In genomic region chr10:32295027-32295426, GRCh38 we compare ENCODE assay signal across 22 cellular contexts. TPM values are rescaled to one million over a fixed set of nuclear protein-coding genes. Genes with fewer than 3 reads are reported as not detected.
A peak's percentile ranks its signal among the peaks of the same experiment; 100 is the strongest.
DNase-seq lines count a peak whose midpoint lies in the region; ATAC-seq and TF ChIP-seq lines count a peak whose summit lies in the region.
"Had no signal": no experiment of that assay in that cellular context is flagged by ENCODE, and none has a peak within 500 bp of the region (broad histone marks: within the 10 kb centered on the region; RNA-seq: fewer than 3 reads in every experiment).

No MANE protein-coding gene starts in this region.

- H3K27ac Mint-ChIP-seq in activated CD4-positive, alpha-beta T cell treated with anti-CD3 and anti-CD28 coated beads for 36 hours, result peak overlapping the region; percentile 33
- H3K27ac Mint-ChIP-seq in effector memory CD8-positive, alpha-beta T cell, result peak overlapping the region in 1 of 2 donors; percentile 20
- H3K27ac Mint-ChIP-seq in natural killer cell treated with Interleukin-12 subunit alpha and Interleukin-12 subunit beta and Interleukin-15 and Interleukin-18, amount 100 ng/mL, for 72 hours, result peak overlapping the region; percentile 34 to 58

- H3F3A ChIP-seq in MM.1S (ENCODE audit: insufficient read depth, low read length), result no peaks in the 10 kb centered on the region

- CTCF ChIA-PET in activated CD4-positive, alpha-beta T cell treated with anti-CD3 and anti-CD28 coated beads for 36 hours (lab: Charles Lee), result interaction anchor here (1.1 to 1.5 kb wide), 2 partner anchors 10 to 16 kb away, joined by 3 to 4 read pairs; no protein-coding TSS in a partner anchor

- peaks cover 73% of the 10 kb centered on the region for H3K79me2 ChIP-seq in DND-41 (ENCODE audit: insufficient read depth, low read length)
- H3K79me2 ChIP-seq in MM.1S (ENCODE audit: low read length), result peaks cover 80% of the 10 kb centered on the region

- intact Hi-C loops in activated CD4-positive, alpha-beta T cell treated with anti-CD3 and anti-CD28 coated beads for 36 hours (cut with DNase I, micrococcal nuclease), result loop anchor here in 1 of 2 experiments (5.0 kb wide), 1 partner anchor 37 kb away; no protein-coding TSS in a partner anchor
- intact Hi-C loops in gastrocnemius medialis (cut with DNase I; ENCODE audit: low total_unique reads), result no loop called here

- H3K9ac ChIP-seq in DND-41 (ENCODE audit: low read depth, low read length), result no peak overlapping the region
- H3K9ac ChIP-seq in MM.1S (ENCODE audit: low read length), result no peak overlapping the region
- H3K9ac ChIP-seq: parathyroid adenoma had no signal

- in situ Hi-C loops in gastrocnemius medialis (cut with MboI; ENCODE audit: low sequenced_read_pairs in 4 of 4), result no loop called here

- POLR2A ChIA-PET in activated CD4-positive, alpha-beta T cell treated with anti-CD3 and anti-CD28 coated beads for 36 hours (lab: Charles Lee), result no interaction called here

- DNase-seq in activated CD4-positive, alpha-beta T cell treated with anti-CD3 and anti-CD28 coated beads for 36 hours, result no peak
- no peak for DNase-seq in activated CD4-positive, alpha-beta T cell treated with anti-CD3 and anti-CD28 coated beads, Interleukin-2, amount 50 U/mL, for 48 hours
- DNase-seq in DND-41, result no peak
- DNase-seq in effector memory CD8-positive, alpha-beta T cell, result no peak
- no peak for DNase-seq in natural killer cell treated with Interleukin-12 subunit alpha and Interleukin-12 subunit beta and Interleukin-15 and Interleukin-18, amount 100 ng/mL, for 72 hours (ENCODE audit: low spot score)
- no peak for DNase-seq in MM.1S
- no peak for DNase-seq in NAMALWA (ENCODE audit: low spot score)
- DNase-seq in gastrocnemius medialis, result no peak
- DNase-seq: activated effector memory CD4-positive, alpha-beta T cell treated with anti-CD3 and anti-CD28 coated beads, Interleukin-2, amount 50 U/mL, for 16 hours; aorta; DMS 273 treated with DMSO at 0.1 percent for 48 hours; effector CD8-positive, alpha-beta T cell; GDM1; lower lobe of right lung; NCI-H1436; NCI-H748 treated with DMSO at 0.1 percent for 48 hours; OCI-M1; SJCRH30; stimulated activated naive CD4-positive, alpha-beta T cell treated with Interleukin-2 at 50 U/mL for 16 hours; trophoblast cell; WERI-Rb-1 had no signal

- no peak for TF ChIP-seq POLR2A in gastrocnemius medialis (IDR thresholded peaks at IDR 0.05)

- H3K4me1 ChIP-seq in DND-41 (ENCODE audit: insufficient read depth, low read length), result no peaks in the 10 kb centered on the region
- no peaks in the 10 kb centered on the region for H3K4me1 ChIP-seq in MM.1S (ENCODE audit: low read length)
- H3K4me1 ChIP-seq in gastrocnemius medialis, result peaks cover 5 to 13% of the 10 kb centered on the region in 2 donors
- H3K4me1 ChIP-seq: SJCRH30 had no signal

- TF ChIP-seq CTCF in DND-41 (IDR thresholded peaks at IDR 0.05; ENCODE audit: borderline replicate concordance, extremely low read depth, low read length, poor library complexity, severe bottlenecking) (no peak), MM.1S (IDR thresholded peaks at IDR 0.05; ENCODE audit: low read length) (no peak), gastrocnemius medialis (IDR thresholded peaks at IDR 0.05 in 4 of 5, conservative IDR thresholded peaks at IDR 0.05 in 1 of 5) (no peak)

- H3K4me3 Mint-ChIP-seq in activated CD4-positive, alpha-beta T cell treated with anti-CD3 and anti-CD28 coated beads for 36 hours, result no peak overlapping the region
- H3K4me3 Mint-ChIP-seq in effector memory CD8-positive, alpha-beta T cell, result no peak overlapping the region
- H3K4me3 Mint-ChIP-seq in natural killer cell treated with Interleukin-12 subunit alpha and Interleukin-12 subunit beta and Interleukin-15 and Interleukin-18, amount 100 ng/mL, for 72 hours, result no peak overlapping the region

- H3K36me3 Mint-ChIP-seq in activated CD4-positive, alpha-beta T cell treated with anti-CD3 and anti-CD28 coated beads for 36 hours (ENCODE audit: low read depth), result peaks cover 11% of the 10 kb centered on the region
- H3K36me3 Mint-ChIP-seq in effector memory CD8-positive, alpha-beta T cell (ENCODE audit: insufficient read depth), result peaks cover 44% of the 10 kb centered on the region
- no peaks in the 10 kb centered on the region for H3K36me3 Mint-ChIP-seq in natural killer cell treated with Interleukin-12 subunit alpha and Interleukin-12 subunit beta and Interleukin-15 and Interleukin-18, amount 100 ng/mL, for 72 hours

- H3K4me1 Mint-ChIP-seq in activated CD4-positive, alpha-beta T cell treated with anti-CD3 and anti-CD28 coated beads for 36 hours, result peaks cover 44% of the 10 kb centered on the region
- peaks cover 19 to 45% of the 10 kb centered on the region in 2 donors for H3K4me1 Mint-ChIP-seq in effector memory CD8-positive, alpha-beta T cell (ENCODE audit: low read depth in 2 of 2)
- peaks cover 20 to 22% of the 10 kb centered on the region in 2 donors for H3K4me1 Mint-ChIP-seq in natural killer cell treated with Interleukin-12 subunit alpha and Interleukin-12 subunit beta and Interleukin-15 and Interleukin-18, amount 100 ng/mL, for 72 hours (ENCODE audit: low read depth in 2 of 2)

- H4K20me1 ChIP-seq in DND-41 (ENCODE audit: insufficient read depth, low read length) (peaks cover 44% of the 10 kb centered on the region), MM.1S (ENCODE audit: insufficient read depth, low read length) (no peaks in the 10 kb centered on the region; the same call in 1 of the 2 replicates)

- H3K9me3 ChIP-seq in DND-41 (ENCODE audit: insufficient read depth, low read length, severe bottlenecking), result no peaks in the 10 kb centered on the region
- no peaks in the 10 kb centered on the region for H3K9me3 ChIP-seq in MM.1S (replicated peaks; ENCODE audit: insufficient read depth, low read length)
- no peaks in the 10 kb centered on the region for H3K9me3 ChIP-seq in gastrocnemius medialis
- H3K9me3 ChIP-seq: lower lobe of right lung, SJCRH30 had no signal

- no peaks in the 10 kb centered on the region for H3K9me2 ChIP-seq in MM.1S (replicated peaks; ENCODE audit: insufficient read depth, low read length)

- H3K27me3 ChIP-seq in DND-41 (ENCODE audit: insufficient read depth, low read length, poor library complexity) (no peaks in the 10 kb centered on the region), MM.1S (replicated peaks; ENCODE audit: insufficient read depth, low read length) (no peaks in the 10 kb centered on the region), gastrocnemius medialis (no peaks in the 10 kb centered on the region)
- H3K27me3 ChIP-seq: SJCRH30 had no signal

- peaks cover 52% of the 10 kb centered on the region for H3K36me3 ChIP-seq in DND-41 (ENCODE audit: insufficient read depth, low read length)
- H3K36me3 ChIP-seq in MM.1S (replicated peaks; ENCODE audit: insufficient read depth, low read length), result peaks cover 3% of the 10 kb centered on the region; the same call in 1 of the 2 replicates
- peaks cover 0 to 29% of the 10 kb centered on the region in 2 donors for H3K36me3 ChIP-seq in gastrocnemius medialis

- no peak overlapping the region for H3K4me3 ChIP-seq in DND-41 (ENCODE audit: low read depth in 1 of 2, low read length in 2 of 2)
- no peak overlapping the region for H3K4me3 ChIP-seq in MM.1S (ENCODE audit: low read length)
- H3K4me3 ChIP-seq in gastrocnemius medialis, result no peak overlapping the region
- H3K4me3 ChIP-seq: lower lobe of right lung, SJCRH30 had no signal

- ATAC-seq in activated CD4-positive, alpha-beta T cell treated with anti-CD3 and anti-CD28 coated beads for 36 hours, result no peak
- 0 out of 3 replicates have a peak, but pooled peaks have one; percentile 40 for ATAC-seq in DND-41 (ENCODE audit: insufficient read depth, low read depth)
- ATAC-seq in effector memory CD8-positive, alpha-beta T cell (replicated peaks), result peak; percentile 70
- no peak for ATAC-seq in natural killer cell treated with Interleukin-12 subunit alpha and Interleukin-12 subunit beta and Interleukin-15 and Interleukin-18, amount 100 ng/mL, for 72 hours
- ATAC-seq in gastrocnemius medialis, result no peak

- H3K27me3 Mint-ChIP-seq in activated CD4-positive, alpha-beta T cell treated with anti-CD3 and anti-CD28 coated beads for 36 hours, result no peaks in the 10 kb centered on the region
- H3K27me3 Mint-ChIP-seq in effector memory CD8-positive, alpha-beta T cell, result no peaks in the 10 kb centered on the region
- H3K27me3 Mint-ChIP-seq in natural killer cell treated with Interleukin-12 subunit alpha and Interleukin-12 subunit beta and Interleukin-15 and Interleukin-18, amount 100 ng/mL, for 72 hours, result no peaks in the 10 kb centered on the region

- no peaks in the 10 kb centered on the region for H3K9me3 Mint-ChIP-seq in activated CD4-positive, alpha-beta T cell treated with anti-CD3 and anti-CD28 coated beads for 36 hours (ENCODE audit: low read depth)
- H3K9me3 Mint-ChIP-seq in effector memory CD8-positive, alpha-beta T cell, result no peaks in the 10 kb centered on the region
- no peaks in the 10 kb centered on the region for H3K9me3 Mint-ChIP-seq in natural killer cell treated with Interleukin-12 subunit alpha and Interleukin-12 subunit beta and Interleukin-15 and Interleukin-18, amount 100 ng/mL, for 72 hours

- H3K27ac ChIP-seq in DND-41 (ENCODE audit: low read length) (no peak overlapping the region), MM.1S (ENCODE audit: low read length) (no peak overlapping the region), gastrocnemius medialis (no peak overlapping the region)
- H3K27ac ChIP-seq: lower lobe of right lung, parathyroid adenoma, SJCRH30, WERI-Rb-1 had no signal

- H2AFZ ChIP-seq in DND-41 (ENCODE audit: low read depth, low read length) (no peak overlapping the region), MM.1S (ENCODE audit: low read length) (no peak overlapping the region)
- H2AFZ ChIP-seq: parathyroid adenoma had no signal

- H3K4me2 ChIP-seq in DND-41 (ENCODE audit: insufficient read depth, low read length), result no peak overlapping the region
- no peak overlapping the region for H3K4me2 ChIP-seq in MM.1S (ENCODE audit: low read depth, low read length)

RNA-seq across cellular contexts. Expression of gene EPC1, which starts 51.9 kb away (rescaled TPM):
- 10 to 100 TPM; 28.8 to 31.0 TPM for total RNA-seq in activated CD4-positive, alpha-beta T cell treated with anti-CD3 and anti-CD28 coated beads for 36 hours
- total RNA-seq in natural killer cell treated with Interleukin-12 subunit alpha and Interleukin-12 subunit beta and Interleukin-15 and Interleukin-18, amount 100 ng/mL, for 72 hours, result 10 to 100 TPM; 43.4 to 45.9 TPM
- 10 to 100 TPM; 25.0 to 37.9 (median 29.3) TPM for total RNA-seq in gastrocnemius medialis

Comparison
In these comparisons a context has a peak if more than half of its experiments do, and no peak if none do; other contexts are left out.
1. ATAC-seq: peak in DND-41 (single experiment) and effector memory CD8-positive, alpha-beta T cell (single experiment); none in activated CD4-positive, alpha-beta T cell treated with anti-CD3 and anti-CD28 coated beads for 36 hours (single experiment), natural killer cell treated with Interleukin-12 subunit alpha and Interleukin-12 subunit beta and Interleukin-15 and Interleukin-18, amount 100 ng/mL, for 72 hours (0 of 2) and gastrocnemius medialis (0 of 2).